Comparison of ENCODE assay signal across 1 cellular context in the genomic region with DNA sequence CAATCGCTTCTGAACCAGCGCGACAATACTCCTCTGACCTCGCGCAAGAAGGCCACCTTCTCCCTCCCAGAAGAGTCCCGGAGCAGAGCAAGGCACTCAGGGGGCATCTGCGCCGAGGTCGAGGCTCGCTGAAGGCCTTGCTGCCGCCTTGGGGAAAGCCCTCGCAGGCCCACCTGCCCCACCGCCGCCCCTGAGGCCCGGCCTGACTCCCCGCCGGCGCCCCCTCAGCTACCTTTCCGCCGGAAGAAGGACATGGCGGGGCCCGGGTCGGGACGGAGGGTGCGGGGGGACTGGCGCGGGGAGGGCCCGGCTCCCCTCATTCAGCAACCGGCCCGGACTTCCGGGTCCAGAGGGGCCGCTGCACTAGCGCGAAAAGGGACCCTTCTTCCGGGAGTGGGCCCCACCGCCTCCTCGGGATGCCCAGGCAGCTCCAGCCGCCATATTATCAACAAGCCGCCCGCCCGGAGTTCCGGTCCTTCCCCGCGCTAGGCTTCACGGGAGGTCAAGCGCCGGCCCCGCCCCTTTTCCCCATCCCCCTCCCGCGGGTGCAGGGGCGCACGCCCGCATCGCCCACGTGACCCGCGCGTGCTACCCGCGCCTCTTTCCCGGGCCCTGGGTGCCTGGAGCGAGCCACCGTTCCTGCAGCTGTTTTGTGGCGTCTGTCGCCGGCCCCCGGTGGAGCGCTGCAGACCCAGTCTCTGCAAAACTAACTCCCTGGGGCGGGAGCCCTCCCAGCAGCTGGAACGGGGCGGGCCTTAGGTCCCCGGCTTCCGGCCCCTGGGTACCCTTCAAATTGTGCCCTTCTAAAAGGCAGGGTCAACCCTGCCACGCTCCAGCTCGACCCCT.
TF ChIP-seq lines count a peak whose summit lies in the region.

A gene with protein sequence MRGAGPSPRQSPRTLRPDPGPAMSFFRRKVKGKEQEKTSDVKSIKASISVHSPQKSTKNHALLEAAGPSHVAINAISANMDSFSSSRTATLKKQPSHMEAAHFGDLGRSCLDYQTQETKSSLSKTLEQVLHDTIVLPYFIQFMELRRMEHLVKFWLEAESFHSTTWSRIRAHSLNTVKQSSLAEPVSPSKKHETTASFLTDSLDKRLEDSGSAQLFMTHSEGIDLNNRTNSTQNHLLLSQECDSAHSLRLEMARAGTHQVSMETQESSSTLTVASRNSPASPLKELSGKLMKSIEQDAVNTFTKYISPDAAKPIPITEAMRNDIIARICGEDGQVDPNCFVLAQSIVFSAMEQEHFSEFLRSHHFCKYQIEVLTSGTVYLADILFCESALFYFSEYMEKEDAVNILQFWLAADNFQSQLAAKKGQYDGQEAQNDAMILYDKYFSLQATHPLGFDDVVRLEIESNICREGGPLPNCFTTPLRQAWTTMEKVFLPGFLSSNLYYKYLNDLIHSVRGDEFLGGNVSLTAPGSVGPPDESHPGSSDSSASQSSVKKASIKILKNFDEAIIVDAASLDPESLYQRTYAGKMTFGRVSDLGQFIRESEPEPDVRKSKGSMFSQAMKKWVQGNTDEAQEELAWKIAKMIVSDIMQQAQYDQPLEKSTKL (minus strand): TSS at position 469 of the 846 bp plus-strand sequence. CDS start 149 bp downstream, at position 320.

TF ChIP-seq in HEK293, 187 proteins besides CTCF, POLR2A, EP300 and RAD21 (continued from another document and continues in another):
- TF ChIP-seq ZNF692 (tag by site-specific recombination; IDR thresholded peaks at IDR 0.05) (peak; percentile 99), ZNF214 (tag by site-specific recombination; IDR thresholded peaks at IDR 0.05; ENCODE audit: borderline replicate concordance) (no peak), ZNF571 (tag by site-specific recombination; IDR thresholded peaks at IDR 0.05) (no peak), ZNF544 (tag by site-specific recombination; IDR thresholded peaks at IDR 0.05) (no peak), ZXDB (tag by site-specific recombination; IDR thresholded peaks at IDR 0.05) (peak; percentile 98), ZNF398 (tag by site-specific recombination; IDR thresholded peaks at IDR 0.05) (0 out of 2 replicates have a peak, but pooled peaks have one; percentile 16), ZNF843 (tag by site-specific recombination; IDR thresholded peaks at IDR 0.05) (peak; percentile 48), ZBTB20 (tag by site-specific recombination; IDR thresholded peaks at IDR 0.05) (peak; percentile 97), OSR2 (tag by site-specific recombination; IDR thresholded peaks at IDR 0.05) (peak; percentile 82), ZNF148 (tag by site-specific recombination; IDR thresholded peaks at IDR 0.05; ENCODE audit: borderline replicate concordance) (no peak), KLF16 (tag by site-specific recombination; IDR thresholded peaks at IDR 0.05) (peak; percentile 74), ZNF501 (tag by site-specific recombination; IDR thresholded peaks at IDR 0.05) (peak; percentile 68), EGR2 (tag by site-specific recombination; IDR thresholded peaks at IDR 0.05; ENCODE audit: low read depth) (peak; percentile 88), ZNF433 (tag by site-specific recombination; IDR thresholded peaks at IDR 0.05; ENCODE audit: low read depth) (no peak), ZNF521 (tag by site-specific recombination; IDR thresholded peaks at IDR 0.05) (no peak), ZNF16 (tag by site-specific recombination; IDR thresholded peaks at IDR 0.05; ENCODE audit: low read depth) (no peak), KLF9 (tag by site-specific recombination; IDR thresholded peaks at IDR 0.05; ENCODE audit: low read depth) (peak; percentile 90), ZNF266 (tag by site-specific recombination; IDR thresholded peaks at IDR 0.05; ENCODE audit: low read depth) (0 out of 2 replicates have a peak, but pooled peaks have one; percentile 17), YY1 (tag by site-specific recombination; IDR thresholded peaks at IDR 0.05) (peak; percentile 86; the same call in 1 of the 2 replicates), ZNF24 (tag by site-specific recombination; IDR thresholded peaks at IDR 0.05) (peak; percentile 70; the same call in 1 of the 2 replicates), KLF1 (tag by site-specific recombination; IDR thresholded peaks at IDR 0.05) (peak; percentile 71), KLF7 (tag by site-specific recombination; IDR thresholded peaks at IDR 0.05; ENCODE audit: borderline replicate concordance) (peak; percentile 69; the same call in 1 of the 2 replicates), ZNF292 (tag by site-specific recombination; IDR thresholded peaks at IDR 0.05; ENCODE audit: borderline replicate concordance, low read depth) (no peak), ZFP69B (tag by site-specific recombination; IDR thresholded peaks at IDR 0.05) (peak; percentile 99), ZNF423 (tag by site-specific recombination; IDR thresholded peaks at IDR 0.05) (peak; percentile 88), ZNF394 (tag by site-specific recombination; IDR thresholded peaks at IDR 0.05; ENCODE audit: borderline replicate concordance) (peak; percentile 56; the same call in 1 of the 2 replicates)
- TF ChIP-seq, protein P1, sequence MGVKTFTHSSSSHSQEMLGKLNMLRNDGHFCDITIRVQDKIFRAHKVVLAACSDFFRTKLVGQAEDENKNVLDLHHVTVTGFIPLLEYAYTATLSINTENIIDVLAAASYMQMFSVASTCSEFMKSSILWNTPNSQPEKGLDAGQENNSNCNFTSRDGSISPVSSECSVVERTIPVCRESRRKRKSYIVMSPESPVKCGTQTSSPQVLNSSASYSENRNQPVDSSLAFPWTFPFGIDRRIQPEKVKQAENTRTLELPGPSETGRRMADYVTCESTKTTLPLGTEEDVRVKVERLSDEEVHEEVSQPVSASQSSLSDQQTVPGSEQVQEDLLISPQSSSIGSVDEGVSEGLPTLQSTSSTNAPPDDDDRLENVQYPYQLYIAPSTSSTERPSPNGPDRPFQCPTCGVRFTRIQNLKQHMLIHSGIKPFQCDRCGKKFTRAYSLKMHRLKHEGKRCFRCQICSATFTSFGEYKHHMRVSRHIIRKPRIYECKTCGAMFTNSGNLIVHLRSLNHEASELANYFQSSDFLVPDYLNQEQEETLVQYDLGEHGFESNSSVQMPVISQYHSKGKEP (tag by site-specific recombination; IDR thresholded peaks at IDR 0.05): peak; percentile 73; the same call in 1 of the 2 replicates
- TF ChIP-seq, protein P2, sequence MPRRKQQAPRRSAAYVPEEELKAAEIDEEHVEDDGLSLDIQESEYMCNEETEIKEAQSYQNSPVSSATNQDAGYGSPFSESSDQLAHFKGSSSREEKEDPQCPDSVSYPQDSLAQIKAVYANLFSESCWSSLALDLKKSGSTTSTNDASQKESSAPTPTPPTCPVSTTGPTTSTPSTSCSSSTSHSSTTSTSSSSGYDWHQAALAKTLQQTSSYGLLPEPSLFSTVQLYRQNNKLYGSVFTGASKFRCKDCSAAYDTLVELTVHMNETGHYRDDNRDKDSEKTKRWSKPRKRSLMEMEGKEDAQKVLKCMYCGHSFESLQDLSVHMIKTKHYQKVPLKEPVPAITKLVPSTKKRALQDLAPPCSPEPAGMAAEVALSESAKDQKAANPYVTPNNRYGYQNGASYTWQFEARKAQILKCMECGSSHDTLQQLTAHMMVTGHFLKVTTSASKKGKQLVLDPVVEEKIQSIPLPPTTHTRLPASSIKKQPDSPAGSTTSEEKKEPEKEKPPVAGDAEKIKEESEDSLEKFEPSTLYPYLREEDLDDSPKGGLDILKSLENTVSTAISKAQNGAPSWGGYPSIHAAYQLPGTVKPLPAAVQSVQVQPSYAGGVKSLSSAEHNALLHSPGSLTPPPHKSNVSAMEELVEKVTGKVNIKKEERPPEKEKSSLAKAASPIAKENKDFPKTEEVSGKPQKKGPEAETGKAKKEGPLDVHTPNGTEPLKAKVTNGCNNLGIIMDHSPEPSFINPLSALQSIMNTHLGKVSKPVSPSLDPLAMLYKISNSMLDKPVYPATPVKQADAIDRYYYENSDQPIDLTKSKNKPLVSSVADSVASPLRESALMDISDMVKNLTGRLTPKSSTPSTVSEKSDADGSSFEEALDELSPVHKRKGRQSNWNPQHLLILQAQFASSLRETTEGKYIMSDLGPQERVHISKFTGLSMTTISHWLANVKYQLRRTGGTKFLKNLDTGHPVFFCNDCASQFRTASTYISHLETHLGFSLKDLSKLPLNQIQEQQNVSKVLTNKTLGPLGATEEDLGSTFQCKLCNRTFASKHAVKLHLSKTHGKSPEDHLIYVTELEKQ (tag by site-specific recombination; IDR thresholded peaks at IDR 0.05; ENCODE audit: borderline replicate concordance): peak; percentile 44; the same call in 1 of the 2 replicates
- TF ChIP-seq, protein P3, sequence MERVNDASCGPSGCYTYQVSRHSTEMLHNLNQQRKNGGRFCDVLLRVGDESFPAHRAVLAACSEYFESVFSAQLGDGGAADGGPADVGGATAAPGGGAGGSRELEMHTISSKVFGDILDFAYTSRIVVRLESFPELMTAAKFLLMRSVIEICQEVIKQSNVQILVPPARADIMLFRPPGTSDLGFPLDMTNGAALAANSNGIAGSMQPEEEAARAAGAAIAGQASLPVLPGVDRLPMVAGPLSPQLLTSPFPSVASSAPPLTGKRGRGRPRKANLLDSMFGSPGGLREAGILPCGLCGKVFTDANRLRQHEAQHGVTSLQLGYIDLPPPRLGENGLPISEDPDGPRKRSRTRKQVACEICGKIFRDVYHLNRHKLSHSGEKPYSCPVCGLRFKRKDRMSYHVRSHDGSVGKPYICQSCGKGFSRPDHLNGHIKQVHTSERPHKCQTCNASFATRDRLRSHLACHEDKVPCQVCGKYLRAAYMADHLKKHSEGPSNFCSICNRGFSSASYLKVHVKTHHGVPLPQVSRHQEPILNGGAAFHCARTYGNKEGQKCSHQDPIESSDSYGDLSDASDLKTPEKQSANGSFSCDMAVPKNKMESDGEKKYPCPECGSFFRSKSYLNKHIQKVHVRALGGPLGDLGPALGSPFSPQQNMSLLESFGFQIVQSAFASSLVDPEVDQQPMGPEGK (tag by site-specific recombination; IDR thresholded peaks at IDR 0.05): peak; percentile 92
- TF ChIP-seq, protein P4, sequence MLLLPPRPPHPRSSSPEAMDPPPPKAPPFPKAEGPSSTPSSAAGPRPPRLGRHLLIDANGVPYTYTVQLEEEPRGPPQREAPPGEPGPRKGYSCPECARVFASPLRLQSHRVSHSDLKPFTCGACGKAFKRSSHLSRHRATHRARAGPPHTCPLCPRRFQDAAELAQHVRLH (tag by site-specific recombination; IDR thresholded peaks at IDR 0.05): peak; percentile 47
- TF ChIP-seq, protein P5, sequence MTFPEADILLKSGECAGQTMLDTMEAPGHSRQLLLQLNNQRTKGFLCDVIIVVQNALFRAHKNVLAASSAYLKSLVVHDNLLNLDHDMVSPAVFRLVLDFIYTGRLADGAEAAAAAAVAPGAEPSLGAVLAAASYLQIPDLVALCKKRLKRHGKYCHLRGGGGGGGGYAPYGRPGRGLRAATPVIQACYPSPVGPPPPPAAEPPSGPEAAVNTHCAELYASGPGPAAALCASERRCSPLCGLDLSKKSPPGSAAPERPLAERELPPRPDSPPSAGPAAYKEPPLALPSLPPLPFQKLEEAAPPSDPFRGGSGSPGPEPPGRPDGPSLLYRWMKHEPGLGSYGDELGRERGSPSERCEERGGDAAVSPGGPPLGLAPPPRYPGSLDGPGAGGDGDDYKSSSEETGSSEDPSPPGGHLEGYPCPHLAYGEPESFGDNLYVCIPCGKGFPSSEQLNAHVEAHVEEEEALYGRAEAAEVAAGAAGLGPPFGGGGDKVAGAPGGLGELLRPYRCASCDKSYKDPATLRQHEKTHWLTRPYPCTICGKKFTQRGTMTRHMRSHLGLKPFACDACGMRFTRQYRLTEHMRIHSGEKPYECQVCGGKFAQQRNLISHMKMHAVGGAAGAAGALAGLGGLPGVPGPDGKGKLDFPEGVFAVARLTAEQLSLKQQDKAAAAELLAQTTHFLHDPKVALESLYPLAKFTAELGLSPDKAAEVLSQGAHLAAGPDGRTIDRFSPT (tag by site-specific recombination; IDR thresholded peaks at IDR 0.05): peak; percentile 95
